36 cellular contexts compared by ENCODE assay signal in the genomic region with DNA sequence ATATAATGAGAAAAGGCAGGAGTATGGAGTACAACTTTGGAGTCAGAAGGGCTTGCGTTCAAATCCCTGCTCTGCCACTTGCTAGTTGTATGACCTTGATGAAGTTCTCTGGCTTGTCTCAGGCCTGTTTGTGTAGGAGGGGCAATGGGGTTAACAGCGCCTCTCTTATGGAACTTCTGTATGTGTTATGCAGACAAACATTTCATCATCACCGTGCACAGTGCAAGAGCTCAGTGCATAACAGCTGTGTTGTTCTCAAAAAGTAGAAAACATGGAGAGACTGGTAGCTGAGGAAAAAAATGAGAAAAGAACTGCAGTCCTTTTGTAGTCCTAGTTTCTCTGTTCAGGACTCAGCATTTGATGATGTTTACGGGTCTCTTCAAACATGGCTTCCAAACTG. TPM values are rescaled to one million over a fixed set of nuclear protein-coding genes. Genes with fewer than 3 reads are reported as not detected.
"Had no signal": no experiment of that assay in that cellular context is flagged by ENCODE, and none has a peak within 500 bp of the region (broad histone marks: within the 10 kb centered on the region; RNA-seq: fewer than 3 reads in every experiment).

No MANE protein-coding gene starts in this region.

- ATAC-seq: activated CD4-positive, alpha-beta T cell treated with anti-CD3 and anti-CD28 coated beads for 36 hours; activated CD8-positive, alpha-beta memory T cell treated with anti-CD3 and anti-CD28 coated beads, Interleukin-2, amount 10 ng/mL, durations not matched to agents 7 days and 5 days; activated CD8-positive, alpha-beta T cell treated with anti-CD3 and anti-CD28 coated beads, Interleukin-2, amount 10 ng/mL, durations not matched to agents 7 days and 5 days; activated naive CD8-positive, alpha-beta T cell treated with anti-CD3 and anti-CD28 coated beads, Interleukin-2, amount 50 U/mL, for 24 hours; body of pancreas had no signal

- DNase-seq: activated B cell treated with CpG ODN at 0.5 μM for 24 hours; activated CD4-positive, alpha-beta memory T cell treated with anti-CD3 and anti-CD28 coated beads for 36 hours; activated CD4-positive, alpha-beta T cell treated with anti-CD3 and anti-CD28 coated beads for 36 hours; activated CD4-positive, alpha-beta T cell treated with anti-CD3 and anti-CD28 coated beads, Interleukin-2, amount 10 ng/mL, durations not matched to agents 24 days and 14 days; activated CD4-positive, CD25-positive, alpha-beta regulatory T cell treated with anti-CD3 and anti-CD28 coated beads, Interleukin-2, amount 50 U/mL, for 72 hours; activated CD8-positive, alpha-beta memory T cell treated with anti-CD3 and anti-CD28 coated beads, Interleukin-2, amount 10 ng/mL, durations not matched to agents 7 days and 5 days; activated CD8-positive, alpha-beta memory T cell treated with anti-CD3 and anti-CD28 coated beads, Interleukin-2, amount 50 U/mL, for 4 hours; activated CD8-positive, alpha-beta T cell treated with anti-CD3 and anti-CD28 coated beads, Interleukin-2, amount 10 ng/mL, durations not matched to agents 7 days and 5 days; activated effector memory CD4-positive, alpha-beta T cell treated with anti-CD3 and anti-CD28 coated beads, Interleukin-2, amount 50 U/mL, for 16 hours; activated naive CD4-positive, alpha-beta T cell treated with anti-CD3 and anti-CD28 coated beads for 36 hours; activated naive CD8-positive, alpha-beta T cell treated with anti-CD3 and anti-CD28 coated beads for 36 hours; activated naive CD8-positive, alpha-beta T cell treated with anti-CD3 and anti-CD28 coated beads, Interleukin-2, amount 50 U/mL, for 24 hours; activated T-cell treated with anti-CD3 and anti-CD28 coated beads, Interleukin-2, amount 50 U/mL, for 1 hour; activated T-cell treated with anti-CD3 and anti-CD28 coated beads, Interleukin-2, amount 50 U/mL, for 48 hours; adrenal gland; amygdala; aorta; body of pancreas; central memory CD4-positive, alpha-beta T cell; cerebellar nuclear complex; colonic mucosa; effector CD8-positive, alpha-beta T cell; esophagus squamous epithelium; foreskin melanocyte; head of caudate nucleus; T-helper 2 cell had no signal

- H3K4me1 ChIP-seq: adrenal gland, body of pancreas, colonic mucosa had no signal

- H3K36me3 ChIP-seq: adrenal gland, colonic mucosa, esophagus squamous epithelium had no signal

- H3K4me3 ChIP-seq: adrenal gland, body of pancreas, colonic mucosa, esophagus squamous epithelium had no signal

- H3K27ac ChIP-seq: adrenal gland, body of pancreas, colonic mucosa, epithelial cell of prostate, esophagus squamous epithelium, VCaP had no signal

- H3K9me3 ChIP-seq: adrenal gland, body of pancreas, colonic mucosa, esophagus squamous epithelium had no signal

- H3K27me3 ChIP-seq: adrenal gland, body of pancreas, colonic mucosa had no signal

RNA-seq across cellular contexts. Expression of a gene that starts 10.4 kb away (rescaled TPM):
- total RNA-seq: activated B cell treated with CpG ODN at 0.5 μM for 24 hours; activated CD4-positive, alpha-beta memory T cell treated with anti-CD3 and anti-CD28 coated beads for 36 hours; activated CD4-positive, alpha-beta T cell treated with anti-CD3 and anti-CD28 coated beads for 36 hours; activated CD4-positive, alpha-beta T cell treated with anti-CD3 and anti-CD28 coated beads, Interleukin-2, amount 10 ng/mL, durations not matched to agents 24 days and 14 days; activated CD8-positive, alpha-beta memory T cell treated with anti-CD3 and anti-CD28 coated beads for 36 hours; activated CD8-positive, alpha-beta memory T cell treated with anti-CD3 and anti-CD28 coated beads, Interleukin-2, amount 10 ng/mL, durations not matched to agents 7 days and 5 days; activated CD8-positive, alpha-beta T cell treated with anti-CD3 and anti-CD28 coated beads, Interleukin-2, amount 10 ng/mL, durations not matched to agents 7 days and 5 days; activated naive CD4-positive, alpha-beta T cell treated with anti-CD3 and anti-CD28 coated beads for 36 hours; activated naive CD8-positive, alpha-beta T cell treated with anti-CD3 and anti-CD28 coated beads for 36 hours; activated T-helper 1 cell treated with anti-CD3 and anti-CD28 coated beads, Interleukin-12 subunit alpha, Interleukin-12 subunit beta, Interleukin-2, Interleukin-4 antibody, amounts not matched to agents 30 ng/mL and 10 ng/mL and 1 ng/mL, durations not matched to agents 14 hours and 24 hours and 36 hours; activated T-helper 2 cell treated with anti-CD3 and anti-CD28 coated beads, Interferon-gamma antibody, Interleukin-2, Interleukin-4, amounts not matched to agents 10 μg/mL and 5 μg/mL and 100 μg/mL, durations not matched to agents 14 hours and 24 hours and 36 hours; aorta; dermis microvascular lymphatic vessel endothelial cell; endothelial cell of umbilical vein; fibroblast of lung; fibroblast of villous mesenchyme; T-helper 1 cell treated with Interleukin-12 subunit alpha and Interleukin-12 subunit beta and Interleukin-4 antibody, amounts not matched to agents 30 ng/mL and 1 ng/mL, for 36 hours had no signal
